11 cellular contexts compared by ENCODE assay signal in genomic region chr3:159486580-159486979, GRCh38.
DNase-seq lines count a peak whose midpoint lies in the region; ATAC-seq, FAIRE-seq and TF ChIP-seq lines count a peak whose summit lies in the region.
"Had no signal": no experiment of that assay in that cellular context is flagged by ENCODE, and none has a peak within 500 bp of the region (broad histone marks: within the 10 kb centered on the region; RNA-seq: fewer than 3 reads in every experiment).

No MANE protein-coding gene starts in this region.

- BruUV-seq in PC-9 (replicated peaks; lab: Mats Ljungman, UMichigan), result no TSS peak

- no peaks in the 10 kb centered on the region for H3K79me2 ChIP-seq in PC-9 (ENCODE audit: low read depth)

- intact Hi-C loops in PC-9 (cut with micrococcal nuclease; ENCODE audit: unreplicated experiment), result loop anchor here (10.0 kb wide), 1 partner anchor 222 kb away; no protein-coding TSS in a partner anchor

- peaks cover 10% of the 10 kb centered on the region; the same call in 1 of the 2 replicates for H3K9me3 ChIP-seq in PC-9 (ENCODE audit: insufficient read depth, low read depth)
- no peaks in the 10 kb centered on the region for H3K9me3 ChIP-seq in iPS DF 6.9 (ENCODE audit: control insufficient read depth, insufficient read depth, low read length)

- peak; percentile 30 for DNase-seq in D341Med (ENCODE audit: low spot score)
- DNase-seq in H54 (ENCODE audit: insufficient read length, low spot score), result no peak
- peak in 1 of 2 experiments; percentile 20 for DNase-seq in PC-9
- peak; percentile 25 for DNase-seq in iPS DF 6.9 (ENCODE audit: low read depth, low spot score)
- no peak for DNase-seq in HPDE6-E6E7 (ENCODE audit: extremely low spot score)
- no peak for DNase-seq in Kasumi-1 (lab: John Stamatoyannopoulos, UW)
- no peak for DNase-seq in activated naive CD8-positive, alpha-beta T cell treated with anti-CD3 and anti-CD28 coated beads for 36 hours
- no peak for DNase-seq in activated CD8-positive, alpha-beta memory T cell treated with anti-CD3 and anti-CD28 coated beads, Interleukin-2, amount 10 ng/mL, durations not matched to agents 7 days and 5 days
- DNase-seq: naive B cell had no signal

- POLR2A ChIA-PET in PC-9 (lab: Charles Lee; ENCODE audit: unreplicated experiment), result no interaction called here

- no peaks in the 10 kb centered on the region for H3K9me2 ChIP-seq in PC-9 (ENCODE audit: insufficient read depth)

- no peak overlapping the region for H2AFZ ChIP-seq in PC-9

- TF ChIP-seq POLR2A in H54 (IDR thresholded peaks at IDR 0.05; ENCODE audit: low read depth, low read length), result no peak

- TF ChIP-seq CTCF in PC-9 (conservative IDR thresholded peaks at IDR 0.05), result peak; percentile 53

- CTCF ChIA-PET in PC-9 (lab: Charles Lee), result no interaction called here
- CTCF ChIA-PET in activated CD8-positive, alpha-beta memory T cell treated with anti-CD3 and anti-CD28 coated beads, Interleukin-2, amount 10 ng/mL, durations not matched to agents 7 days and 5 days (lab: Charles Lee), result no interaction called here

- no peak for ATAC-seq in activated CD8-positive, alpha-beta memory T cell treated with anti-CD3 and anti-CD28 coated beads, Interleukin-2, amount 10 ng/mL, durations not matched to agents 7 days and 5 days

- H3K27ac ChIP-seq in PC-9 (no peak overlapping the region), iPS DF 6.9 (ENCODE audit: low read length) (no peak overlapping the region)

- H3K36me3 ChIP-seq in PC-9 (ENCODE audit: low read depth) (no peaks in the 10 kb centered on the region), iPS DF 6.9 (ENCODE audit: control insufficient read depth, insufficient read depth, low read length) (no peaks in the 10 kb centered on the region)

- no peak overlapping the region for H3K4me2 ChIP-seq in PC-9

- no peaks in the 10 kb centered on the region for H3K36me3 Mint-ChIP-seq in activated naive CD8-positive, alpha-beta T cell treated with anti-CD3 and anti-CD28 coated beads for 36 hours
- no peaks in the 10 kb centered on the region for H3K36me3 Mint-ChIP-seq in activated CD8-positive, alpha-beta memory T cell treated with anti-CD3 and anti-CD28 coated beads, Interleukin-2, amount 10 ng/mL, durations not matched to agents 7 days and 5 days
- H3K36me3 Mint-ChIP-seq: IgD-negative memory B cell, naive B cell had no signal

- no peak overlapping the region for H3K27ac Mint-ChIP-seq in activated naive CD8-positive, alpha-beta T cell treated with anti-CD3 and anti-CD28 coated beads for 36 hours
- H3K27ac Mint-ChIP-seq in activated CD8-positive, alpha-beta memory T cell treated with anti-CD3 and anti-CD28 coated beads, Interleukin-2, amount 10 ng/mL, durations not matched to agents 7 days and 5 days, result no peak overlapping the region
- H3K27ac Mint-ChIP-seq: IgD-negative memory B cell; stimulated activated naive CD8-positive, alpha-beta T cell treated with anti-CD3 and anti-CD28 coated beads, Interleukin-15, Interleukin-2, amounts not matched to agents 100 ng/mL and 50 ng/mL, for 24 hours had no signal

- H4K20me1 ChIP-seq in PC-9 (ENCODE audit: insufficient read depth), result no peaks in the 10 kb centered on the region

- no peaks in the 10 kb centered on the region for H3K4me1 Mint-ChIP-seq in activated naive CD8-positive, alpha-beta T cell treated with anti-CD3 and anti-CD28 coated beads for 36 hours
- H3K4me1 Mint-ChIP-seq in activated CD8-positive, alpha-beta memory T cell treated with anti-CD3 and anti-CD28 coated beads, Interleukin-2, amount 10 ng/mL, durations not matched to agents 7 days and 5 days, result no peaks in the 10 kb centered on the region
- H3K4me1 Mint-ChIP-seq: IgD-negative memory B cell, naive B cell had no signal

- no peaks in the 10 kb centered on the region for H3K27me3 Mint-ChIP-seq in activated naive CD8-positive, alpha-beta T cell treated with anti-CD3 and anti-CD28 coated beads for 36 hours
- no peaks in the 10 kb centered on the region for H3K27me3 Mint-ChIP-seq in activated CD8-positive, alpha-beta memory T cell treated with anti-CD3 and anti-CD28 coated beads, Interleukin-2, amount 10 ng/mL, durations not matched to agents 7 days and 5 days
- H3K27me3 Mint-ChIP-seq: IgD-negative memory B cell, naive B cell had no signal

- H3K9me3 Mint-ChIP-seq in activated naive CD8-positive, alpha-beta T cell treated with anti-CD3 and anti-CD28 coated beads for 36 hours, result peaks cover 5% of the 10 kb centered on the region
- peaks cover 6% of the 10 kb centered on the region for H3K9me3 Mint-ChIP-seq in activated CD8-positive, alpha-beta memory T cell treated with anti-CD3 and anti-CD28 coated beads, Interleukin-2, amount 10 ng/mL, durations not matched to agents 7 days and 5 days (ENCODE audit: low read depth)

- no peaks in the 10 kb centered on the region for H3F3A ChIP-seq in PC-9 (ENCODE audit: insufficient read depth, low read depth)

- FAIRE-seq in H54 (lab: Jason Lieb, UNC), result peak; percentile 30

- H3K4me1 ChIP-seq in PC-9 (replicated peaks; ENCODE audit: insufficient read depth), result no peaks in the 10 kb centered on the region
- no peaks in the 10 kb centered on the region for H3K4me1 ChIP-seq in iPS DF 6.9 (ENCODE audit: control insufficient read depth, insufficient read depth, low read length)

- H3K27me3 ChIP-seq in PC-9 (ENCODE audit: insufficient read depth, low read depth) (no peaks in the 10 kb centered on the region), iPS DF 6.9 (ENCODE audit: control insufficient read depth, insufficient read depth, low read length) (no peaks in the 10 kb centered on the region)

- no peak overlapping the region for H3K4me3 Mint-ChIP-seq in activated naive CD8-positive, alpha-beta T cell treated with anti-CD3 and anti-CD28 coated beads for 36 hours
- H3K4me3 Mint-ChIP-seq in activated CD8-positive, alpha-beta memory T cell treated with anti-CD3 and anti-CD28 coated beads, Interleukin-2, amount 10 ng/mL, durations not matched to agents 7 days and 5 days, result no peak overlapping the region
- H3K4me3 Mint-ChIP-seq: IgD-negative memory B cell; naive B cell; stimulated activated naive CD8-positive, alpha-beta T cell treated with anti-CD3 and anti-CD28 coated beads, Interleukin-15, Interleukin-2, amounts not matched to agents 100 ng/mL and 50 ng/mL, for 24 hours had no signal

- no peak overlapping the region for H3K4me3 ChIP-seq in PC-9
- no peak overlapping the region for H3K4me3 ChIP-seq in iPS DF 6.9 (ENCODE audit: low read length)

- WGBS in iPS DF 6.9 (ENCODE audit: insufficient coverage, insufficient read length), result no CpG with 5 or more reads among the region's 2 CpGs

Comparison
In these comparisons a context has a peak if more than half of its experiments do, and no peak if none do; other contexts are left out.
1. DNase-seq: peak in D341Med (single experiment) and iPS DF 6.9 (single experiment); none in H54 (single experiment), HPDE6-E6E7 (single experiment), Kasumi-1 (0 of 2), activated naive CD8-positive, alpha-beta T cell treated with anti-CD3 and anti-CD28 coated beads for 36 hours (single experiment) and activated CD8-positive, alpha-beta memory T cell treated with anti-CD3 and anti-CD28 coated beads, Interleukin-2, amount 10 ng/mL, durations not matched to agents 7 days and 5 days (single experiment).